ENCODE assay signal across 1 cellular context in genomic region chr19:11560404-11560988, GRCh38.
TF ChIP-seq lines count a peak whose summit lies in the region.

No MANE protein-coding gene starts in this region.

TF ChIP-seq in GM12878, 131 proteins besides CTCF, POLR2A, EP300 and RAD21 (continued from another document and continues in another):
- TF ChIP-seq FOXK2 (IDR thresholded peaks at IDR 0.05) = no peak
- TF ChIP-seq DPF2 (IDR thresholded peaks at IDR 0.05) = 0 out of 2 replicates have a peak, but pooled peaks have one; percentile 37
- no peak for TF ChIP-seq ZNF274 (IDR thresholded peaks at IDR 0.05; ENCODE audit: insufficient read depth, insufficient read length)
- peak; percentile 68 for TF ChIP-seq ATF2 (IDR thresholded peaks at IDR 0.05; ENCODE audit: low read length)
- TF ChIP-seq E2F4 (IDR thresholded peaks at IDR 0.05; ENCODE audit: low read depth, low read length) = no peak
- peak in 1 of 2 experiments; percentile 24; a peak in 1 of 4 replicates for TF ChIP-seq BHLHE40 (IDR thresholded peaks at IDR 0.05; ENCODE audit: borderline replicate concordance in 1 of 2, low read depth in 2 of 2, low read length in 1 of 2)
- no peak for TF ChIP-seq SP1 (IDR thresholded peaks at IDR 0.05; ENCODE audit: low read depth, low read length)
- TF ChIP-seq MLLT1 (IDR thresholded peaks at IDR 0.05) = no peak
- no peak for TF ChIP-seq ATF3 (IDR thresholded peaks at IDR 0.05; ENCODE audit: borderline replicate concordance, extremely low read depth, low read depth, low read length)
- TF ChIP-seq SKIL (IDR thresholded peaks at IDR 0.05; ENCODE audit: low read depth, poor library complexity, severe bottlenecking) = peak; percentile 60
- no peak for TF ChIP-seq NR2C2 (IDR thresholded peaks at IDR 0.05; ENCODE audit: borderline replicate concordance, control insufficient read depth, insufficient read length, low read depth)
- no peak for TF ChIP-seq TCF12 (IDR thresholded peaks at IDR 0.05; ENCODE audit: low read depth, low read length)
- TF ChIP-seq RUNX3 (IDR thresholded peaks at IDR 0.05; ENCODE audit: low read length) = peak; percentile 52; the same call in 1 of the 2 replicates
- TF ChIP-seq ATF7 (IDR thresholded peaks at IDR 0.05; ENCODE audit: low read depth) = peak; percentile 27; the same call in 1 of the 2 replicates
- TF ChIP-seq EZH2 (IDR thresholded peaks at IDR 0.05; ENCODE audit: borderline replicate concordance, control insufficient read depth, low read depth, low read length) = no peak
- TF ChIP-seq RFX5 (IDR thresholded peaks at IDR 0.05; ENCODE audit: low read depth, low read length) = no peak; the same call in 1 of the 2 replicates
- no peak for TF ChIP-seq SMAD5 (IDR thresholded peaks at IDR 0.05; ENCODE audit: low read depth)
- TF ChIP-seq CHD2 (IDR thresholded peaks at IDR 0.05; ENCODE audit: borderline replicate concordance, low read depth, low read length) = no peak
- TF ChIP-seq TARDBP (IDR thresholded peaks at IDR 0.05; ENCODE audit: borderline replicate concordance) = no peak
- TF ChIP-seq BACH1 (IDR thresholded peaks at IDR 0.05; ENCODE audit: borderline replicate concordance) = no peak
- TF ChIP-seq ZSCAN29 (IDR thresholded peaks at IDR 0.05) = no peak
- TF ChIP-seq EED (IDR thresholded peaks at IDR 0.05; ENCODE audit: low read depth) = peak; percentile 72
- no peak for TF ChIP-seq ESRRA (IDR thresholded peaks at IDR 0.05; ENCODE audit: low read length)
- TF ChIP-seq RELA (IDR thresholded peaks at IDR 0.05; ENCODE audit: borderline replicate concordance, partially characterized antibody) = no peak
- peak; percentile 35; the same call in 1 of the 2 replicates for TF ChIP-seq ZNF384 (IDR thresholded peaks at IDR 0.05; ENCODE audit: borderline replicate concordance, low read depth, low read length)
- TF ChIP-seq PBX3 (IDR thresholded peaks at IDR 0.05; ENCODE audit: insufficient replicate concordance, low read depth, low read length) = no peak
- TF ChIP-seq SREBF2 (IDR thresholded peaks at IDR 0.05; ENCODE audit: low read length) = no peak
- no peak for TF ChIP-seq NFXL1 (IDR thresholded peaks at IDR 0.05; ENCODE audit: borderline replicate concordance)
- no peak; the same call in 1 of the 2 replicates for TF ChIP-seq ZNF207 (IDR thresholded peaks at IDR 0.05; ENCODE audit: borderline replicate concordance)
- TF ChIP-seq STAT3 (IDR thresholded peaks at IDR 0.05; ENCODE audit: low read depth, low read length) = no peak
- no peak for TF ChIP-seq POLR2AphosphoS2 (IDR thresholded peaks at IDR 0.05; ENCODE audit: low read depth, low read length)
- no peak for TF ChIP-seq JUND (IDR thresholded peaks at IDR 0.05; ENCODE audit: low read depth, low read length)
- peak; percentile 70 for TF ChIP-seq IKZF1 (conservative IDR thresholded peaks at IDR 0.05)
- peak; percentile 11 for TF ChIP-seq SMAD1 (IDR thresholded peaks at IDR 0.05; ENCODE audit: low read depth, partially characterized antibody)
- TF ChIP-seq JUNB (IDR thresholded peaks at IDR 0.05) = peak; percentile 88
- TF ChIP-seq IRF4 (IDR thresholded peaks at IDR 0.05; ENCODE audit: low read depth, low read length) = peak; percentile 53; the same call in 1 of the 2 replicates
- no peak for TF ChIP-seq RBBP5 (conservative IDR thresholded peaks at IDR 0.05)
- TF ChIP-seq GABPA (IDR thresholded peaks at IDR 0.05; ENCODE audit: low read depth) = no peak
- TF ChIP-seq SMARCA5 (IDR thresholded peaks at IDR 0.05) = peak; percentile 84; the same call in 1 of the 2 replicates
- no peak for TF ChIP-seq PKNOX1 (IDR thresholded peaks at IDR 0.05)
- no peak for TF ChIP-seq KDM1A (IDR thresholded peaks at IDR 0.05; ENCODE audit: borderline replicate concordance)
- no peak for TF ChIP-seq PAX8 (IDR thresholded peaks at IDR 0.05)
- no peak for TF ChIP-seq SPI1 (IDR thresholded peaks at IDR 0.05; ENCODE audit: borderline replicate concordance, insufficient read depth, low read depth, low read length)
- TF ChIP-seq BMI1 (IDR thresholded peaks at IDR 0.05; ENCODE audit: borderline replicate concordance) = no peak; the same call in 1 of the 2 replicates
- TF ChIP-seq ASH2L (IDR thresholded peaks at IDR 0.05; ENCODE audit: borderline replicate concordance, low read depth) = no peak
- TF ChIP-seq YY1 (IDR thresholded peaks at IDR 0.05; ENCODE audit: low read depth, low read length) = peak; percentile 48; the same call in 1 of the 2 replicates
- TF ChIP-seq TBL1XR1 (IDR thresholded peaks at IDR 0.05; ENCODE audit: low read depth, low read length) = no peak
- no peak for TF ChIP-seq ELK1 (IDR thresholded peaks at IDR 0.05; ENCODE audit: low read depth, low read length)
- no peak for TF ChIP-seq ZBTB33 (IDR thresholded peaks at IDR 0.05)
- TF ChIP-seq BCL3 (IDR thresholded peaks at IDR 0.05; ENCODE audit: borderline replicate concordance, insufficient read depth, low read depth, low read length, poor library complexity, severe bottlenecking) = no peak
- TF ChIP-seq SREBF1 (IDR thresholded peaks at IDR 0.05; ENCODE audit: low read length) = no peak
- TF ChIP-seq KAT2A (conservative IDR thresholded peaks at IDR 0.05; ENCODE audit: control insufficient read depth, low read depth, low read length) = no peak
